Comparison of ENCODE assay signal across 1 cellular context in the genomic region with DNA sequence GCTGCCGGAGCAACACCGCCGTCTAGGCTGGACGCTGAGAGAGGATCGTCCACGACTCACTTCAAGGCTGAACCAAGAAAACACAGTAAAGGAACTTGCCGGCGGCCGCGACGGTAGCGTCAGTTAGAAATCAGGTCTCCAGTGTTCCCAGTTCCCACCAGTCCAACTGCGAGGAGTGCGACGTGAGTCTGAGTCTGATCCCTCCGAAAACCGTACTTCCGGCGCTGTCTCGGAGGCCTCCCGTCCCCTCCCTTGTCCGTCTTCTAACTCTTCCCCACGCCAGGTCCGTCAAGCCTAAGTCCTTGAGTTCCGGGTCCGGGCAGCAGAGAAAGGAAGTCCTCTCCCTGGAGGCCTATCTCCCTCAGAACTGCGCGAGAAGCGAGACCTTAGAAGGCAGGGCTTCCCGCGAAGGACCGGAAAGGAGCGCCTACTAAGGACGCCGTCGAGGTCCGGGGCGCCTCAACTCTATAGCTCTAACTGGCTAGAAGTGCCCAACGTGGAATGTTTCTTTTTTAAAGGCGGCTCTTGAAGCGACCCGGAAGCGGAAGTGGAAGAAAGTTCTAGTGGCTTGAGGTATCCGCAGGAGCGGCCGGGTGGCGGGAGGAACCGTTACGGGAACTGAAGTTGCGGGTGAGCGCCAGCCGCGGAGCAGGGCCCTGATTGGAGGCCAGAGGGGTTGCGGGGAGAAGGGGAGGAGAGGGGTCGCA.
TF ChIP-seq lines count a peak whose summit lies in the region.

A gene with protein sequence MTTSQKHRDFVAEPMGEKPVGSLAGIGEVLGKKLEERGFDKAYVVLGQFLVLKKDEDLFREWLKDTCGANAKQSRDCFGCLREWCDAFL (plus strand): TSS at position 563 of the 707 bp plus-strand sequence. CDS start 748 bp downstream, outside the sequence.
A gene with protein sequence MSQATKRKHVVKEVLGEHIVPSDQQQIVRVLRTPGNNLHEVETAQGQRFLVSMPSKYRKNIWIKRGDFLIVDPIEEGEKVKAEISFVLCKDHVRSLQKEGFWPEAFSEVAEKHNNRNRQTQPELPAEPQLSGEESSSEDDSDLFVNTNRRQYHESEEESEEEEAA (minus strand): TSS at position 217 of the 707 bp plus-strand sequence. CDS start 1,768 bp downstream, outside the sequence.

TF ChIP-seq in GM23338, 12 proteins besides CTCF, POLR2A, EP300 and RAD21 (continued from another document):
- TF ChIP-seq, protein P1, sequence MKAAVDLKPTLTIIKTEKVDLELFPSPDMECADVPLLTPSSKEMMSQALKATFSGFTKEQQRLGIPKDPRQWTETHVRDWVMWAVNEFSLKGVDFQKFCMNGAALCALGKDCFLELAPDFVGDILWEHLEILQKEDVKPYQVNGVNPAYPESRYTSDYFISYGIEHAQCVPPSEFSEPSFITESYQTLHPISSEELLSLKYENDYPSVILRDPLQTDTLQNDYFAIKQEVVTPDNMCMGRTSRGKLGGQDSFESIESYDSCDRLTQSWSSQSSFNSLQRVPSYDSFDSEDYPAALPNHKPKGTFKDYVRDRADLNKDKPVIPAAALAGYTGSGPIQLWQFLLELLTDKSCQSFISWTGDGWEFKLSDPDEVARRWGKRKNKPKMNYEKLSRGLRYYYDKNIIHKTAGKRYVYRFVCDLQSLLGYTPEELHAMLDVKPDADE (IDR thresholded peaks at IDR 0.05), result peak; percentile 87
- TF ChIP-seq POLR2AphosphoS5 (IDR thresholded peaks at IDR 0.05; ENCODE audit: low read depth), result peak; percentile 81
